ENCODE assay signal across 24 cellular contexts in genomic region chr1:56992318-56993136, GRCh38. TPM values are rescaled to one million over a fixed set of nuclear protein-coding genes. Genes with fewer than 3 reads are reported as not detected.
DNase-seq lines count a peak whose midpoint lies in the region; ATAC-seq and TF ChIP-seq lines count a peak whose summit lies in the region.
"Had no signal": no experiment of that assay in that cellular context is flagged by ENCODE, and none has a peak within 500 bp of the region (broad histone marks: within the 10 kb centered on the region; RNA-seq: fewer than 3 reads in every experiment).

No MANE protein-coding gene starts in this region.

- no peak overlapping the region for H3K4me3 Mint-ChIP-seq in glutamatergic neuron (ENCODE audit: unreplicated experiment)
- H3K4me3 Mint-ChIP-seq: CD4-positive, alpha-beta T cell had no signal

- H3K4me3 ChIP-seq in cardiac muscle cell = no peak overlapping the region
- H3K4me3 ChIP-seq in right atrium auricular region = no peak overlapping the region
- H3K4me3 ChIP-seq in gastrocnemius medialis = peak overlapping the region; percentile 1 to 25 (median 16)
- H3K4me3 ChIP-seq: A549; BLaER1 treated with 17β-estradiol and CSF1 and Interleukin-3, amounts not matched to agents 10 nM and 100 nM; MG63; SJSA1 had no signal

- H3K27me3 ChIP-seq in cardiac muscle cell (no peaks in the 10 kb centered on the region), right atrium auricular region (no peaks in the 10 kb centered on the region), gastrocnemius medialis (no peaks in the 10 kb centered on the region)
- H3K27me3 ChIP-seq: BLaER1 treated with 17β-estradiol and CSF1 and Interleukin-3, amounts not matched to agents 10 nM and 100 nM; MG63; SJSA1 had no signal

- peaks cover 4% of the 10 kb centered on the region for H3K9me3 Mint-ChIP-seq in glutamatergic neuron (ENCODE audit: unreplicated experiment)
- H3K9me3 Mint-ChIP-seq: CD4-positive, alpha-beta T cell had no signal

- no peak for TF ChIP-seq POLR2A in gastrocnemius medialis (IDR thresholded peaks at IDR 0.05)
- no peak for TF ChIP-seq POLR2A in GM18505 (IDR thresholded peaks at IDR 0.05; ENCODE audit: borderline replicate concordance, extremely low read depth, insufficient read depth, insufficient read length)

- H3K36me3 ChIP-seq in cardiac muscle cell (no peaks in the 10 kb centered on the region), right atrium auricular region (no peaks in the 10 kb centered on the region), gastrocnemius medialis (no peaks in the 10 kb centered on the region)
- H3K36me3 ChIP-seq: MG63, SJSA1 had no signal

- no peak for TF ChIP-seq CTCF in cardiac muscle cell (IDR thresholded peaks at IDR 0.05; ENCODE audit: low read depth, low read length)
- no peak for TF ChIP-seq CTCF in right atrium auricular region (IDR thresholded peaks at IDR 0.05)
- no peak for TF ChIP-seq CTCF in glutamatergic neuron (IDR thresholded peaks at IDR 0.05; ENCODE audit: partially characterized antibody, unreplicated experiment)
- no peak for TF ChIP-seq CTCF in gastrocnemius medialis (IDR thresholded peaks at IDR 0.05 in 4 of 5, conservative IDR thresholded peaks at IDR 0.05 in 1 of 5)

- H3K27ac Mint-ChIP-seq in glutamatergic neuron (ENCODE audit: unreplicated experiment) = peak overlapping the region; percentile 52
- H3K27ac Mint-ChIP-seq: CD4-positive, alpha-beta T cell had no signal

- ATAC-seq in gastrocnemius medialis (peak; percentile 51 to 55), GM21381 (IDR thresholded peaks at IDR 0.05; ENCODE audit: unreplicated experiment) (no peak), GM18505 (IDR thresholded peaks at IDR 0.05; ENCODE audit: unreplicated experiment) (no peak)
- ATAC-seq: A549 had no signal

- in situ Hi-C loops in gastrocnemius medialis (cut with MboI; ENCODE audit: low sequenced_read_pairs in 4 of 4) = no loop called here

- H3K36me3 Mint-ChIP-seq in glutamatergic neuron (ENCODE audit: unreplicated experiment) = no peaks in the 10 kb centered on the region

- intact Hi-C loops in gastrocnemius medialis (cut with DNase I; ENCODE audit: low total_unique reads) = no loop called here

- peaks cover 2% of the 10 kb centered on the region for H3K27me3 Mint-ChIP-seq in glutamatergic neuron (ENCODE audit: unreplicated experiment)
- H3K27me3 Mint-ChIP-seq: CD4-positive, alpha-beta T cell had no signal

- no peaks in the 10 kb centered on the region for H3K9me3 ChIP-seq in cardiac muscle cell (ENCODE audit: low read depth)
- H3K9me3 ChIP-seq in right atrium auricular region = no peaks in the 10 kb centered on the region
- no peaks in the 10 kb centered on the region for H3K9me3 ChIP-seq in gastrocnemius medialis
- H3K9me3 ChIP-seq: A549; BLaER1 treated with 17β-estradiol and CSF1 and Interleukin-3, amounts not matched to agents 10 nM and 100 nM; MG63; SJSA1 had no signal

- peaks cover 37% of the 10 kb centered on the region for H3K4me1 Mint-ChIP-seq in glutamatergic neuron (ENCODE audit: low read depth, unreplicated experiment)

- no peak for DNase-seq in cardiac muscle cell (ENCODE audit: low read depth in 1 of 2, low spot score in 1 of 2)
- no peak for DNase-seq in right atrium auricular region (ENCODE audit: low spot score)
- no peak for DNase-seq in glutamatergic neuron
- no peak for DNase-seq in gastrocnemius medialis
- no peak for DNase-seq in pons (ENCODE audit: low spot score)
- DNase-seq: AML-193; CD4-positive, alpha-beta T cell; GOT3; HCEC 1CT; KG1; MG63; NCI-H1417; NCI-H1694; NCI-H2029 treated with DMSO at 0.1 percent for 48 hours; NCI-H446; NCI-H524 treated with DMSO at 0.1 percent for 48 hours; NCI-H774; Right ventricle myocardium superior; RPMI8226 had no signal

- H3K4me1 ChIP-seq in cardiac muscle cell (ENCODE audit: low read depth) (peaks cover 11% of the 10 kb centered on the region), right atrium auricular region (no peaks in the 10 kb centered on the region), gastrocnemius medialis (peaks cover 9 to 21% of the 10 kb centered on the region in 2 donors)
- H3K4me1 ChIP-seq: A549, SJSA1 had no signal

- H3K27ac ChIP-seq in cardiac muscle cell = peak overlapping the region; percentile 20
- H3K27ac ChIP-seq in right atrium auricular region = no peak overlapping the region
- peak overlapping the region; percentile 55 to 77 (median 66) for H3K27ac ChIP-seq in gastrocnemius medialis
- H3K27ac ChIP-seq: A549; BLaER1 treated with 17β-estradiol and CSF1 and Interleukin-3, amounts not matched to agents 10 nM and 100 nM; SJSA1 had no signal

RNA-seq across cellular contexts. Expression of gene C8B, which starts 26.7 kb away (rescaled TPM):
- total RNA-seq in cardiac muscle cell = not detected in 2 replicates
- not detected in 2 replicates for polyA plus RNA-seq in cardiac muscle cell
- not detected for total RNA-seq in right atrium auricular region
- total RNA-seq in glutamatergic neuron (ENCODE audit: unreplicated experiment) = not detected
- 1 to 10 TPM in 1 of 4 donors, under 1 TPM in 1, not detected in 2; 0.68 to 1.5 TPM for total RNA-seq in gastrocnemius medialis
- total RNA-seq: CD4-positive, alpha-beta T cell; Right ventricle myocardium superior; SJSA1 had no signal
- polyA plus RNA-seq: A549 had no signal

Comparison
In these comparisons a context has a peak if more than half of its experiments do, and no peak if none do; other contexts are left out.
1. H3K27ac ChIP-seq: peak in cardiac muscle cell (single experiment) and gastrocnemius medialis (4 of 4); none in right atrium auricular region (0 of 2).
2. H3K4me3 ChIP-seq: peak in gastrocnemius medialis (4 of 4); none in cardiac muscle cell (single experiment) and right atrium auricular region (0 of 2).
3. ATAC-seq: peak in gastrocnemius medialis (2 of 2); none in GM21381 (single experiment) and GM18505 (single experiment).